17 cellular contexts compared by ENCODE assay signal in genomic region chr18:35141567-35142269, GRCh38.
DNase-seq lines count a peak whose midpoint lies in the region; ATAC-seq and TF ChIP-seq lines count a peak whose summit lies in the region.
"Had no signal": no experiment of that assay in that cellular context is flagged by ENCODE, and none has a peak within 500 bp of the region (broad histone marks: within the 10 kb centered on the region; RNA-seq: fewer than 3 reads in every experiment).

No MANE protein-coding gene starts in this region.

- H3K4me1 Mint-ChIP-seq in activated naive CD4-positive, alpha-beta T cell treated with anti-CD3 and anti-CD28 coated beads, Interleukin-2, amount 50 U/mL, for 24 hours = peaks cover 7% of the 10 kb centered on the region
- peaks cover 25 to 32% of the 10 kb centered on the region in 2 donors for H3K4me1 Mint-ChIP-seq in stimulated activated naive B cell treated with anti-CD40 and anti-IgM and Interleukin-4, amounts not matched to agents 10 μg/mL and 1 μg/mL and 100 μg/mL, for 72 hours
- H3K4me1 Mint-ChIP-seq: endodermal cell had no signal

- H3K9me3 ChIP-seq in OCI-LY1 (ENCODE audit: low read length) = no peaks in the 10 kb centered on the region
- H3K9me3 ChIP-seq: left lung, pancreas, vagina had no signal

- no peak overlapping the region for H2AFZ ChIP-seq in OCI-LY1 (ENCODE audit: low read length)

- H3K27me3 ChIP-seq in OCI-LY1 (ENCODE audit: insufficient read depth, low read length) = no peaks in the 10 kb centered on the region
- H3K27me3 ChIP-seq: left lung, pancreas, vagina had no signal

- no peak overlapping the region; the same call in 1 of the 2 replicates for H3K4me2 ChIP-seq in OCI-LY1 (ENCODE audit: low read length)

- H3K4me1 ChIP-seq in OCI-LY1 (ENCODE audit: insufficient read depth, low read length, severe bottlenecking) = peaks cover 20% of the 10 kb centered on the region
- H3K4me1 ChIP-seq: left lung, vagina had no signal

- TF ChIP-seq CTCF in OCI-LY1 (IDR thresholded peaks at IDR 0.05; ENCODE audit: low read length) = no peak

- no peak for DNase-seq in activated naive CD4-positive, alpha-beta T cell treated with anti-CD3 and anti-CD28 coated beads, Interleukin-2, amount 50 U/mL, for 16 hours
- DNase-seq in stimulated activated naive B cell treated with anti-CD40 and anti-IgM and Interleukin-4, amounts not matched to agents 10 μg/mL and 1 μg/mL and 100 μg/mL, for 72 hours = no peak
- DNase-seq in amygdala (lab: John Stamatoyannopoulos, UW) = no peak
- no peak for DNase-seq in Kasumi-1 (lab: John Stamatoyannopoulos, UW)
- DNase-seq: activated CD4-positive, alpha-beta T cell treated with anti-CD3 and anti-CD28 coated beads, Interleukin-2, amount 50 U/mL, for 4 hours; cerebellar nuclear complex; endodermal cell; left lung; NCI-H1105 treated with DMSO at 0.1 percent for 48 hours; NCI-H446 treated with DMSO at 0.1 percent for 48 hours; pancreas had no signal

- H3K79me2 ChIP-seq in OCI-LY1 (ENCODE audit: insufficient read depth, low read length) = no peaks in the 10 kb centered on the region

- peaks cover 33% of the 10 kb centered on the region; the same call in 1 of the 2 replicates for H3K36me3 ChIP-seq in OCI-LY1 (ENCODE audit: insufficient read depth, low read length)
- H3K36me3 ChIP-seq: vagina had no signal

- H3K4me3 ChIP-seq in OCI-LY1 (ENCODE audit: low read depth, low read length, poor library complexity, severe bottlenecking) = no peak overlapping the region
- H3K4me3 ChIP-seq: left lung, pancreas, vagina had no signal

- H3K9me2 ChIP-seq in OCI-LY1 (ENCODE audit: low read depth, low read length) = no peaks in the 10 kb centered on the region

- H3K27ac ChIP-seq in OCI-LY1 (ENCODE audit: low read depth, low read length, poor library complexity, severe bottlenecking) = peak overlapping the region; percentile 34
- H3K27ac ChIP-seq: left lung, pancreas, vagina had no signal

- H3K27me3 Mint-ChIP-seq in activated naive CD4-positive, alpha-beta T cell treated with anti-CD3 and anti-CD28 coated beads, Interleukin-2, amount 50 U/mL, for 24 hours = no peaks in the 10 kb centered on the region
- H3K27me3 Mint-ChIP-seq in stimulated activated naive B cell treated with anti-CD40 and anti-IgM and Interleukin-4, amounts not matched to agents 10 μg/mL and 1 μg/mL and 100 μg/mL, for 72 hours = no peaks in the 10 kb centered on the region

- no peak overlapping the region for H3K4me3 Mint-ChIP-seq in activated naive CD4-positive, alpha-beta T cell treated with anti-CD3 and anti-CD28 coated beads, Interleukin-2, amount 50 U/mL, for 24 hours
- peak overlapping the region; percentile 57 to 61 for H3K4me3 Mint-ChIP-seq in stimulated activated naive B cell treated with anti-CD40 and anti-IgM and Interleukin-4, amounts not matched to agents 10 μg/mL and 1 μg/mL and 100 μg/mL, for 72 hours
- H3K4me3 Mint-ChIP-seq: endodermal cell had no signal

- no peak overlapping the region for H3K9ac ChIP-seq in OCI-LY1 (ENCODE audit: low read length)

- ATAC-seq in GM21390 (IDR thresholded peaks at IDR 0.05; ENCODE audit: unreplicated experiment) (peak; percentile 44), HG02973 (IDR thresholded peaks at IDR 0.05; ENCODE audit: unreplicated experiment) (no peak)
- ATAC-seq in stimulated activated naive B cell treated with anti-CD40 and anti-IgM and Interleukin-4, amounts not matched to agents 10 μg/mL and 1 μg/mL and 100 μg/mL, for 72 hours (replicated peaks) = peak; percentile 66 to 71
- ATAC-seq: left lung, SK-N-SH treated with all-trans-retinoic acid at 6 μM for 48 hours had no signal

- peaks cover 11% of the 10 kb centered on the region for H3K36me3 Mint-ChIP-seq in activated naive CD4-positive, alpha-beta T cell treated with anti-CD3 and anti-CD28 coated beads, Interleukin-2, amount 50 U/mL, for 24 hours
- peaks cover 35 to 49% of the 10 kb centered on the region in 2 donors for H3K36me3 Mint-ChIP-seq in stimulated activated naive B cell treated with anti-CD40 and anti-IgM and Interleukin-4, amounts not matched to agents 10 μg/mL and 1 μg/mL and 100 μg/mL, for 72 hours

- no peaks in the 10 kb centered on the region for H4K20me1 ChIP-seq in OCI-LY1 (ENCODE audit: insufficient read depth, low read length)

- H3F3A ChIP-seq in OCI-LY1 (ENCODE audit: insufficient read depth, low read length) = no peaks in the 10 kb centered on the region

- peak overlapping the region; percentile 25 for H3K27ac Mint-ChIP-seq in activated naive CD4-positive, alpha-beta T cell treated with anti-CD3 and anti-CD28 coated beads, Interleukin-2, amount 50 U/mL, for 24 hours
- peak overlapping the region; percentile 72 for H3K27ac Mint-ChIP-seq in stimulated activated naive B cell treated with anti-CD40 and anti-IgM and Interleukin-4, amounts not matched to agents 10 μg/mL and 1 μg/mL and 100 μg/mL, for 72 hours
- H3K27ac Mint-ChIP-seq: endodermal cell had no signal

- H3K9me3 Mint-ChIP-seq in activated naive CD4-positive, alpha-beta T cell treated with anti-CD3 and anti-CD28 coated beads, Interleukin-2, amount 50 U/mL, for 24 hours = no peaks in the 10 kb centered on the region
- H3K9me3 Mint-ChIP-seq in stimulated activated naive B cell treated with anti-CD40 and anti-IgM and Interleukin-4, amounts not matched to agents 10 μg/mL and 1 μg/mL and 100 μg/mL, for 72 hours = no peaks in the 10 kb centered on the region
